20 cellular contexts compared by ENCODE assay signal in genomic region chr5:90056911-90057705, GRCh38.
DNase-seq lines count a peak whose midpoint lies in the region.
"Had no signal": no experiment of that assay in that cellular context is flagged by ENCODE, and none has a peak within 500 bp of the region (broad histone marks: within the 10 kb centered on the region; RNA-seq: fewer than 3 reads in every experiment).

No MANE protein-coding gene starts in this region.

- peak overlapping the region; percentile 24; the same call in 1 of the 2 replicates for H3K9ac ChIP-seq in HUES64 (ENCODE audit: low read depth, low read length)

- no peak overlapping the region for H3K4me3 ChIP-seq in HUES64 (ENCODE audit: low read length)
- H3K4me3 ChIP-seq in mesodermal cell (ENCODE audit: extremely low read depth, insufficient read depth, low read length, poor library complexity, severe bottlenecking), result no peak overlapping the region
- H3K4me3 ChIP-seq: colonic mucosa, testis had no signal

- H3K9me3 ChIP-seq in HUES64 (ENCODE audit: insufficient read depth, low read depth, low read length), result no peaks in the 10 kb centered on the region
- H3K9me3 ChIP-seq in mesodermal cell (ENCODE audit: control insufficient read depth, low read length), result no peaks in the 10 kb centered on the region
- H3K9me3 ChIP-seq: colonic mucosa, testis had no signal

- no peaks in the 10 kb centered on the region for H3K36me3 ChIP-seq in HUES64 (ENCODE audit: insufficient read depth, low read length)
- no peaks in the 10 kb centered on the region for H3K36me3 ChIP-seq in mesodermal cell (ENCODE audit: control insufficient read depth, insufficient read depth, low read length)
- H3K36me3 ChIP-seq: colonic mucosa had no signal

- WGBS in HUES64, result 47% methylated on average over 10 of the region's 15 CpGs
- WGBS in mesodermal cell (ENCODE audit: insufficient coverage in 2 of 2), 2 experiments, result 40 to 59% methylated on average over 1 to 6 of the region's 15 CpGs

- H3K4me1 ChIP-seq in HUES64 (ENCODE audit: insufficient read depth, low read length), result peaks cover 28% of the 10 kb centered on the region
- peaks cover 9% of the 10 kb centered on the region for H3K4me1 ChIP-seq in mesodermal cell (ENCODE audit: control insufficient read depth, insufficient read depth, low read length, poor library complexity, severe bottlenecking)
- H3K4me1 ChIP-seq: colonic mucosa had no signal

- DNase-seq in Ammon's horn (ENCODE audit: low spot score), result peak; percentile 3
- peak; percentile 14 for DNase-seq in dedifferentiated amniotic fluid mesenchymal stem cell (ENCODE audit: extremely low spot score)
- DNase-seq in SKM-1 (lab: John Stamatoyannopoulos, UW; ENCODE audit: unreplicated experiment), result no peak
- no peak for DNase-seq in GDM1 (lab: John Stamatoyannopoulos, UW)
- DNase-seq in stimulated activated CD4-positive, alpha-beta T cell treated with anti-CD3 and anti-CD28 coated beads, Interleukin-12 subunit alpha, Interleukin-12 subunit beta, amount 100 ng/mL, for 4 hours, result no peak
- no peak for DNase-seq in activated CD4-positive, alpha-beta T cell treated with anti-CD3 and anti-CD28 coated beads for 48 hours
- DNase-seq: ACHN; activated CD4-positive, alpha-beta memory T cell treated with anti-CD3 and anti-CD28 coated beads for 36 hours; activated naive CD4-positive, alpha-beta T cell treated with Interleukin-2 at 50 U/mL for 16 hours; activated T-cell treated with anti-CD3 and anti-CD28 coated beads, Interleukin-2, amount 50 U/mL, for 24 hours; colonic mucosa; hippocampal formation; NCI-H187 treated with DMSO at 0.1 percent for 48 hours; NCI-H446; retina; RPMI8226; stimulated activated CD4-positive, alpha-beta T cell treated with anti-CD3 and anti-CD28 coated beads, Interleukin-15, amount 100 ng/mL, for 24 hours; testis had no signal

- H3K27me3 ChIP-seq in HUES64 (ENCODE audit: insufficient read depth, low read length), result no peaks in the 10 kb centered on the region
- H3K27me3 ChIP-seq: colonic mucosa, testis had no signal

- H3K27ac ChIP-seq in HUES64 (ENCODE audit: low read depth, low read length) (peak overlapping the region; percentile 14; the same call in 1 of the 2 replicates), mesodermal cell (ENCODE audit: low read depth, low read length, severe bottlenecking) (peak overlapping the region; percentile 83)
- H3K27ac ChIP-seq: colonic mucosa, testis had no signal

Comparison
In these comparisons a context has a peak if more than half of its experiments do, and no peak if none do; other contexts are left out.
1. DNase-seq: peak in Ammon's horn (single experiment) and dedifferentiated amniotic fluid mesenchymal stem cell (single experiment); none in SKM-1 (single experiment), GDM1 (single experiment), stimulated activated CD4-positive, alpha-beta T cell treated with anti-CD3 and anti-CD28 coated beads, Interleukin-12 subunit alpha, Interleukin-12 subunit beta, amount 100 ng/mL, for 4 hours (single experiment) and activated CD4-positive, alpha-beta T cell treated with anti-CD3 and anti-CD28 coated beads for 48 hours (single experiment).